Comparison of ENCODE assay signal across 8 cellular contexts in genomic region chr1:66333463-66334232, GRCh38.
DNase-seq lines count a peak whose midpoint lies in the region; ATAC-seq and TF ChIP-seq lines count a peak whose summit lies in the region.

No MANE protein-coding gene starts in this region.

- H3K27ac Mint-ChIP-seq in activated CD4-positive, alpha-beta T cell treated with anti-CD3 and anti-CD28 coated beads, Interleukin-2, amount 10 ng/mL, durations not matched to agents 24 days and 14 days, result peak overlapping the region; percentile 92
- peak overlapping the region; percentile 99 for H3K27ac Mint-ChIP-seq in activated naive CD4-positive, alpha-beta T cell treated with anti-CD3 and anti-CD28 coated beads, Interleukin-2, amount 50 U/mL, for 24 hours

- H3K9me3 ChIP-seq in left lung, result no peaks in the 10 kb centered on the region
- H3K9me3 ChIP-seq in tibial artery, result no peaks in the 10 kb centered on the region

- DNase-seq in activated CD4-positive, alpha-beta T cell treated with anti-CD3 and anti-CD28 coated beads, Interleukin-2, amount 10 ng/mL, durations not matched to agents 24 days and 14 days, result peak; percentile 73
- DNase-seq in activated CD4-positive, alpha-beta T cell treated with anti-CD3 and anti-CD28 coated beads for 1 hour, result no peak
- peak in 1 of 2 donors; percentile 42 for DNase-seq in left lung
- DNase-seq in tibial artery, result peak in 1 of 2 donors; percentile 66
- DNase-seq in DMS79 treated with DMSO at 0.1 percent for 48 hours (lab: John Stamatoyannopoulos, UW), result no peak
- no peak for DNase-seq in stimulated activated CD4-positive, alpha-beta T cell treated with anti-CD3 and anti-CD28 coated beads, Interleukin-12 subunit alpha, Interleukin-12 subunit beta, amount 100 ng/mL, for 4 hours
- no peak for DNase-seq in omental fat pad (ENCODE audit: low spot score)

- intact Hi-C loops in activated CD4-positive, alpha-beta T cell treated with anti-CD3 and anti-CD28 coated beads, Interleukin-2, amount 10 ng/mL, durations not matched to agents 24 days and 14 days (cut with micrococcal nuclease), result loop anchor here (5.0 to 10.0 kb wide), 4 partner anchors 521 to 1351 kb away; partner anchors contain the start of genes DNAI4, GADD45A and MIER1
- intact Hi-C loops in left lung (cut with DNase I), result loop anchor here in 1 of 2 donors (5.0 kb wide), 1 partner anchor 61 kb away; no protein-coding TSS in a partner anchor
- intact Hi-C loops in tibial artery (cut with DNase I; ENCODE audit: low total_unique reads), result loop anchor here (5.0 kb wide), 1 partner anchor 71 kb away; no protein-coding TSS in a partner anchor

- peaks cover 57% of the 10 kb centered on the region for H3K4me1 Mint-ChIP-seq in activated CD4-positive, alpha-beta T cell treated with anti-CD3 and anti-CD28 coated beads, Interleukin-2, amount 10 ng/mL, durations not matched to agents 24 days and 14 days
- peaks cover 69% of the 10 kb centered on the region for H3K4me1 Mint-ChIP-seq in activated naive CD4-positive, alpha-beta T cell treated with anti-CD3 and anti-CD28 coated beads, Interleukin-2, amount 50 U/mL, for 24 hours

- no peaks in the 10 kb centered on the region for H3K9me3 Mint-ChIP-seq in activated CD4-positive, alpha-beta T cell treated with anti-CD3 and anti-CD28 coated beads, Interleukin-2, amount 10 ng/mL, durations not matched to agents 24 days and 14 days
- H3K9me3 Mint-ChIP-seq in activated naive CD4-positive, alpha-beta T cell treated with anti-CD3 and anti-CD28 coated beads, Interleukin-2, amount 50 U/mL, for 24 hours, result no peaks in the 10 kb centered on the region

- peak overlapping the region; percentile 98 for H3K4me3 Mint-ChIP-seq in activated CD4-positive, alpha-beta T cell treated with anti-CD3 and anti-CD28 coated beads, Interleukin-2, amount 10 ng/mL, durations not matched to agents 24 days and 14 days
- peak overlapping the region; percentile 94 for H3K4me3 Mint-ChIP-seq in activated naive CD4-positive, alpha-beta T cell treated with anti-CD3 and anti-CD28 coated beads, Interleukin-2, amount 50 U/mL, for 24 hours

- H3K4me3 ChIP-seq in left lung (peak overlapping the region; percentile 54 to 58), tibial artery (peak overlapping the region; percentile 48 to 59)

- H3K4me1 ChIP-seq in left lung (peaks cover 24 to 83% of the 10 kb centered on the region in 2 donors), tibial artery (peaks cover 0 to 56% (median 17%) of the 10 kb centered on the region in 4 donors)

- peaks cover 20% of the 10 kb centered on the region for H3K36me3 Mint-ChIP-seq in activated CD4-positive, alpha-beta T cell treated with anti-CD3 and anti-CD28 coated beads, Interleukin-2, amount 10 ng/mL, durations not matched to agents 24 days and 14 days (ENCODE audit: low read depth)
- H3K36me3 Mint-ChIP-seq in activated naive CD4-positive, alpha-beta T cell treated with anti-CD3 and anti-CD28 coated beads, Interleukin-2, amount 50 U/mL, for 24 hours, result peaks cover 5% of the 10 kb centered on the region

- peak overlapping the region; percentile 88 to 92 for H3K27ac ChIP-seq in left lung
- peak overlapping the region; percentile 79 to 88 for H3K27ac ChIP-seq in tibial artery

- ATAC-seq in left lung (peak; percentile 12), omental fat pad (ENCODE audit: low FRiP score) (no peak)

- TF ChIP-seq CTCF in left lung (IDR thresholded peaks at IDR 0.05), result no peak
- no peak for TF ChIP-seq CTCF in tibial artery (IDR thresholded peaks at IDR 0.05)
- TF ChIP-seq CTCF in omental fat pad (IDR thresholded peaks at IDR 0.05), result no peak

- no peaks in the 10 kb centered on the region for H3K27me3 Mint-ChIP-seq in activated CD4-positive, alpha-beta T cell treated with anti-CD3 and anti-CD28 coated beads, Interleukin-2, amount 10 ng/mL, durations not matched to agents 24 days and 14 days
- no peaks in the 10 kb centered on the region for H3K27me3 Mint-ChIP-seq in activated naive CD4-positive, alpha-beta T cell treated with anti-CD3 and anti-CD28 coated beads, Interleukin-2, amount 50 U/mL, for 24 hours

- H3K27me3 ChIP-seq in left lung (no peaks in the 10 kb centered on the region), tibial artery (no peaks in the 10 kb centered on the region)

- no peaks in the 10 kb centered on the region for H3K36me3 ChIP-seq in left lung
- no peaks in the 10 kb centered on the region for H3K36me3 ChIP-seq in tibial artery
